Comparison of ENCODE assay signal across 11 cellular contexts in genomic region chr3:10707089-10707983, GRCh38.
DNase-seq lines count a peak whose midpoint lies in the region; ATAC-seq and TF ChIP-seq lines count a peak whose summit lies in the region.
"Had no signal": no experiment of that assay in that cellular context is flagged by ENCODE, and none has a peak within 500 bp of the region (broad histone marks: within the 10 kb centered on the region; RNA-seq: fewer than 3 reads in every experiment).

No MANE protein-coding gene starts in this region.

- peak in 1 of 4 experiments; percentile 31 for ATAC-seq in T-cell (replicated peaks in 1 of 4)
- ATAC-seq in HG03108 (IDR thresholded peaks at IDR 0.05; ENCODE audit: unreplicated experiment) = no peak
- no peak for ATAC-seq in GM18867 (IDR thresholded peaks at IDR 0.05; ENCODE audit: unreplicated experiment)
- ATAC-seq in natural killer cell treated with Interleukin-12 subunit alpha and Interleukin-12 subunit beta and Interleukin-15 and Interleukin-18, amount 100 ng/mL, for 72 hours = no peak
- ATAC-seq: heart left ventricle had no signal

- H3K9me3 Mint-ChIP-seq in T-cell (no peaks in the 10 kb centered on the region), glutamatergic neuron (ENCODE audit: unreplicated experiment) (peaks cover 8% of the 10 kb centered on the region)
- no peaks in the 10 kb centered on the region for H3K9me3 Mint-ChIP-seq in natural killer cell treated with Interleukin-12 subunit alpha and Interleukin-12 subunit beta and Interleukin-15 and Interleukin-18, amount 100 ng/mL, for 72 hours
- H3K9me3 Mint-ChIP-seq: activated CD4-positive, alpha-beta memory T cell treated with anti-CD3 and anti-CD28 coated beads for 36 hours had no signal

- peaks cover 68 to 77% of the 10 kb centered on the region in 2 donors for H3K27me3 Mint-ChIP-seq in T-cell
- peaks cover 24% of the 10 kb centered on the region for H3K27me3 Mint-ChIP-seq in glutamatergic neuron (ENCODE audit: unreplicated experiment)
- H3K27me3 Mint-ChIP-seq in natural killer cell treated with Interleukin-12 subunit alpha and Interleukin-12 subunit beta and Interleukin-15 and Interleukin-18, amount 100 ng/mL, for 72 hours = peaks cover 60 to 75% of the 10 kb centered on the region in 2 donors

- DNase-seq in NCI-H1105 treated with DMSO at 0.1 percent for 48 hours (lab: John Stamatoyannopoulos, UW) (peak; percentile 16), NCI-H1105 (lab: John Stamatoyannopoulos, UW) (no peak), T-cell (peak in 1 of 34 experiments; percentile 1), glutamatergic neuron (peak; percentile 57), retina (peak; percentile 76)
- DNase-seq in natural killer cell treated with Interleukin-12 subunit alpha and Interleukin-12 subunit beta and Interleukin-15 and Interleukin-18, amount 100 ng/mL, for 72 hours (ENCODE audit: low spot score) = no peak
- DNase-seq: heart left ventricle, NCI-H1436 treated with DMSO at 0.1 percent for 48 hours had no signal

- H3K27ac Mint-ChIP-seq in T-cell (peak overlapping the region in 1 of 2 donors; percentile 15), glutamatergic neuron (ENCODE audit: unreplicated experiment) (peak overlapping the region; percentile 38)
- H3K27ac Mint-ChIP-seq in natural killer cell treated with Interleukin-12 subunit alpha and Interleukin-12 subunit beta and Interleukin-15 and Interleukin-18, amount 100 ng/mL, for 72 hours = no peak overlapping the region
- H3K27ac Mint-ChIP-seq: activated CD4-positive, alpha-beta memory T cell treated with anti-CD3 and anti-CD28 coated beads for 36 hours had no signal

- H3K36me3 Mint-ChIP-seq in T-cell = no peaks in the 10 kb centered on the region
- no peaks in the 10 kb centered on the region for H3K36me3 Mint-ChIP-seq in glutamatergic neuron (ENCODE audit: unreplicated experiment)
- H3K36me3 Mint-ChIP-seq in natural killer cell treated with Interleukin-12 subunit alpha and Interleukin-12 subunit beta and Interleukin-15 and Interleukin-18, amount 100 ng/mL, for 72 hours = no peaks in the 10 kb centered on the region
- H3K36me3 Mint-ChIP-seq: activated CD4-positive, alpha-beta memory T cell treated with anti-CD3 and anti-CD28 coated beads for 36 hours had no signal

- POLR2A ChIA-PET in T-cell (lab: Charles Lee) = no interaction called here

- peak overlapping the region; percentile 34 to 75 (median 54) for H3K4me3 Mint-ChIP-seq in T-cell
- H3K4me3 Mint-ChIP-seq in glutamatergic neuron (ENCODE audit: unreplicated experiment) = peak overlapping the region; percentile 92
- no peak overlapping the region for H3K4me3 Mint-ChIP-seq in natural killer cell treated with Interleukin-12 subunit alpha and Interleukin-12 subunit beta and Interleukin-15 and Interleukin-18, amount 100 ng/mL, for 72 hours
- H3K4me3 Mint-ChIP-seq: activated CD4-positive, alpha-beta memory T cell treated with anti-CD3 and anti-CD28 coated beads for 36 hours had no signal

- H3K4me1 Mint-ChIP-seq in T-cell (peaks cover 6 to 20% (median 11%) of the 10 kb centered on the region in 3 donors), glutamatergic neuron (ENCODE audit: low read depth, unreplicated experiment) (peaks cover 16% of the 10 kb centered on the region)
- H3K4me1 Mint-ChIP-seq in natural killer cell treated with Interleukin-12 subunit alpha and Interleukin-12 subunit beta and Interleukin-15 and Interleukin-18, amount 100 ng/mL, for 72 hours (ENCODE audit: low read depth in 2 of 2) = peaks cover 0 to 4% of the 10 kb centered on the region in 2 donors

- TF ChIP-seq CTCF in glutamatergic neuron (IDR thresholded peaks at IDR 0.05; ENCODE audit: partially characterized antibody, unreplicated experiment) = peak; percentile 69

- CTCF ChIA-PET in T-cell (lab: Charles Lee) = interaction anchor here in 1 of 2 donors (0.5 kb wide), 1 partner anchor 431 kb away, joined by 3 read pairs; no protein-coding TSS in a partner anchor

Comparison
In these comparisons a context has a peak if more than half of its experiments do, and no peak if none do; other contexts are left out.
1. DNase-seq: peak in NCI-H1105 treated with DMSO at 0.1 percent for 48 hours (single experiment), glutamatergic neuron (single experiment) and retina (single experiment); none in NCI-H1105 (single experiment) and natural killer cell treated with Interleukin-12 subunit alpha and Interleukin-12 subunit beta and Interleukin-15 and Interleukin-18, amount 100 ng/mL, for 72 hours (single experiment).